8 cellular contexts compared by ENCODE assay signal in genomic region chr6:33520974-33521789, GRCh38. TPM values are rescaled to one million over a fixed set of nuclear protein-coding genes. Genes with fewer than 3 reads are reported as not detected.
DNase-seq lines count a peak whose midpoint lies in the region; ATAC-seq and TF ChIP-seq lines count a peak whose summit lies in the region.
"Not testable (repeated sequence)": the region's sequence is repeated elsewhere in the genome, so short reads cannot be mapped to it uniquely, and the experiment has no call there.

No MANE protein-coding gene starts in this region.

- H2AFZ ChIP-seq in GM23338: peak overlapping the region; percentile 38; the same call in 1 of the 2 replicates
- not testable (repeated sequence) for H2AFZ ChIP-seq in neural progenitor cell (replicated peaks)

- H3K4me2 ChIP-seq in GM23338, neural progenitor cell: not testable (repeated sequence)

- not testable (repeated sequence) for H3K36me3 Mint-ChIP-seq in GM23338 (ENCODE audit: low read depth); neural progenitor cell

- peaks cover 19% of the 10 kb centered on the region for H3K9me3 Mint-ChIP-seq in GM23338
- H3K9me3 Mint-ChIP-seq in neural progenitor cell; stimulated activated naive CD8-positive, alpha-beta T cell treated with anti-CD3 and anti-CD28 coated beads, Interleukin-15, amount 100 ng/mL, for 72 hours: not testable (repeated sequence)

- H3K27me3 ChIP-seq in GM23338 (ENCODE audit: insufficient read depth); neural progenitor cell: not testable (repeated sequence)

- not testable (repeated sequence) for H3K4me3 ChIP-seq in GM23338; HEK293 (ENCODE audit: low read depth, low read length); neural progenitor cell

- not testable (repeated sequence) for H4K20me1 ChIP-seq in GM23338 (replicated peaks; ENCODE audit: insufficient read depth); neural progenitor cell (ENCODE audit: low read depth)

- in situ Hi-C loops in Caki2 (cut with HindIII; ENCODE audit: low pct_unique_long_range_greater_than_20kb, low sequenced_read_pairs): not testable (repeated sequence)

- not testable (repeated sequence) for H3K9me2 ChIP-seq in GM23338 (ENCODE audit: insufficient read depth)

- not testable (repeated sequence) for TF ChIP-seq CTCF in GM23338 (conservative IDR thresholded peaks at IDR 0.05; ENCODE audit: low read depth in 2 of 2); HEK293 (tag by site-specific recombination; IDR thresholded peaks at IDR 0.05); neural progenitor cell (IDR thresholded peaks at IDR 0.05)

- intact Hi-C loops in cardiac septum (cut with DNase I): not testable (repeated sequence)

- peak; percentile 63 for ATAC-seq in GM23338
- ATAC-seq in stimulated activated naive CD8-positive, alpha-beta T cell treated with anti-CD3 and anti-CD28 coated beads, Interleukin-15, amount 100 ng/mL, for 72 hours: peak; percentile 20

- H3K27ac Mint-ChIP-seq in GM23338; stimulated activated naive CD8-positive, alpha-beta T cell treated with anti-CD3 and anti-CD28 coated beads, Interleukin-15, amount 100 ng/mL, for 72 hours: not testable (repeated sequence)
- peak overlapping the region; percentile 50 for H3K27ac Mint-ChIP-seq in neural progenitor cell

- not testable (repeated sequence) for H3K9me3 ChIP-seq in HEK293 (ENCODE audit: control insufficient read depth, insufficient read depth, low read depth, low read length); neural progenitor cell (ENCODE audit: low read depth)

- not testable (repeated sequence) for H3K27me3 Mint-ChIP-seq in GM23338 (ENCODE audit: insufficient read depth, low read depth, poor library complexity); neural progenitor cell (ENCODE audit: insufficient read depth, low read depth); stimulated activated naive CD8-positive, alpha-beta T cell treated with anti-CD3 and anti-CD28 coated beads, Interleukin-15, amount 100 ng/mL, for 72 hours

- not testable (repeated sequence) for H3K36me3 ChIP-seq in GM23338 (ENCODE audit: insufficient read depth); HEK293 (ENCODE audit: control insufficient read depth in 2 of 2, insufficient read depth in 1 of 2, low read length in 2 of 2); neural progenitor cell

- not testable (repeated sequence) for H3K4me1 ChIP-seq in GM23338 (ENCODE audit: insufficient read depth); HEK293 (ENCODE audit: control insufficient read depth, insufficient read depth, low read length); neural progenitor cell

- POLR2A ChIA-PET in HEK293 (lab: Yijun Ruan, JAX): interaction anchor here (0.6 kb wide), 2 partner anchors 369 to 1681 kb away, joined by 3 to 4 read pairs; no protein-coding TSS in a partner anchor

- H3K4me1 Mint-ChIP-seq in GM23338; neural progenitor cell; stimulated activated naive CD8-positive, alpha-beta T cell treated with anti-CD3 and anti-CD28 coated beads, Interleukin-15, amount 100 ng/mL, for 72 hours: not testable (repeated sequence)

- not testable (repeated sequence) for H3K27ac ChIP-seq in GM23338 (ENCODE audit: low read depth); HEK293 (ENCODE audit: extremely low read depth, low read depth, low read length); neural progenitor cell

- DNase-seq in Caki2 (ENCODE audit: low read depth) (peak; percentile 6), GM23338 (ENCODE audit: low spot score) (peak; percentile 27), NCI-H146 (lab: John Stamatoyannopoulos, UW) (peak; percentile 56), SW480 (ENCODE audit: low spot score) (peak; percentile 18), cardiac septum (ENCODE audit: low spot score) (peak; percentile 63)
- not testable (repeated sequence) for DNase-seq in neural progenitor cell (ENCODE audit: low spot score); stimulated activated naive CD8-positive, alpha-beta T cell treated with anti-CD3 and anti-CD28 coated beads, Interleukin-15, amount 100 ng/mL, for 72 hours

- H3K79me2 ChIP-seq in GM23338 (replicated peaks; ENCODE audit: insufficient read depth); neural progenitor cell (ENCODE audit: low read depth): not testable (repeated sequence)

- not testable (repeated sequence) for H3K9ac ChIP-seq in neural progenitor cell

- CTCF ChIA-PET in HEK293 (lab: Yijun Ruan, JAX): interaction anchor here (0.6 kb wide), 3 partner anchors 59 to 1274 kb away, joined by 3 to 7 read pairs (median 3); partner anchors contain the start of gene BAK1

- H3F3A ChIP-seq in GM23338 (replicated peaks; ENCODE audit: low read depth); neural progenitor cell (ENCODE audit: low read depth): not testable (repeated sequence)

- H3K4me3 Mint-ChIP-seq in GM23338; neural progenitor cell; stimulated activated naive CD8-positive, alpha-beta T cell treated with anti-CD3 and anti-CD28 coated beads, Interleukin-15, amount 100 ng/mL, for 72 hours: not testable (repeated sequence)

TF ChIP-seq in HEK293, 187 proteins besides CTCF, POLR2A, EP300 and RAD21:
- TF ChIP-seq SP2 (tag by site-specific recombination; IDR thresholded peaks at IDR 0.05) (0 out of 2 replicates have a peak, but pooled peaks have one; percentile 19), ZNF350 (tag by site-specific recombination; IDR thresholded peaks at IDR 0.05) (peak; percentile 71; the same call in 1 of the 2 replicates)
TF ChIP-seq in HEK293: peak in this region for 2; not testable (repeated sequence) for 185.

RNA-seq across cellular contexts. Expression of gene BAK1, which starts 58.9 kb away (rescaled TPM):
- 101 and 103 TPM in 2 replicates for total RNA-seq in Caki2 (2014; rRNA removed; shearing (Covaris generic); ENCODE audit: low replicate concordance)
- total RNA-seq in GM23338 (2014; rRNA removed; shearing (Covaris generic)): 45.0 and 50.7 TPM in 2 replicates
- 21.9 and 22.2 TPM in 2 replicates for polyA plus RNA-seq in GM23338 (2016; fragmentation: Nextera tagmentation; extraction: Ambion mirVana)
- total RNA-seq in cardiac septum (18.8 TPM), neural progenitor cell (ENCODE audit: low replicate concordance) (13.9 and 40.0 TPM in 2 replicates)
